ENCODE assay signal across 19 cellular contexts in genomic region chr4:71136071-71136470, GRCh38.
DNase-seq lines count a peak whose midpoint lies in the region; ATAC-seq and TF ChIP-seq lines count a peak whose summit lies in the region.
"Had no signal": no experiment of that assay in that cellular context is flagged by ENCODE, and none has a peak within 500 bp of the region (broad histone marks: within the 10 kb centered on the region; RNA-seq: fewer than 3 reads in every experiment).

No MANE protein-coding gene starts in this region.

- intact Hi-C loops in body of pancreas (cut with DNase I), result no loop called here

- H3K27me3 Mint-ChIP-seq in type B pancreatic cell, result no peaks in the 10 kb centered on the region
- H3K27me3 Mint-ChIP-seq: CD4-positive, alpha-beta T cell had no signal

- H3K4me3 ChIP-seq in body of pancreas, result no peak overlapping the region
- H3K4me3 ChIP-seq in parathyroid adenoma (ENCODE audit: low read depth, low read length), result no peak overlapping the region
- H3K4me3 ChIP-seq: A549; BLaER1 treated with 17β-estradiol and CSF1 and Interleukin-3, amounts not matched to agents 10 nM and 100 nM had no signal

- H3K4me1 Mint-ChIP-seq in type B pancreatic cell (ENCODE audit: unreplicated experiment), result no peaks in the 10 kb centered on the region
- H3K4me1 Mint-ChIP-seq: B cell had no signal

- DNase-seq in DMS53 (lab: John Stamatoyannopoulos, UW), result peak; percentile 6
- no peak for DNase-seq in DMS53 treated with DMSO at 0.1 percent for 48 hours (lab: John Stamatoyannopoulos, UW; ENCODE audit: unreplicated experiment)
- no peak for DNase-seq in body of pancreas
- DNase-seq in type B pancreatic cell (ENCODE audit: extremely low spot score, unreplicated experiment), result no peak
- DNase-seq in stimulated activated CD4-positive, alpha-beta T cell treated with anti-CD3 and anti-CD28 coated beads, Interleukin-4, amount 100 ng/mL, for 1 hour, result no peak
- DNase-seq: AML-193; Caco-2; Calu3; CD4-positive, alpha-beta T cell; CD8-positive, alpha-beta T cell; DMS79 treated with DMSO at 0.1 percent for 48 hours; GF-D8 had no signal

- peak overlapping the region; percentile 33 for H2AFZ ChIP-seq in parathyroid adenoma

- no peak overlapping the region for H3K9ac ChIP-seq in parathyroid adenoma
- H3K9ac ChIP-seq: BLaER1 treated with 17β-estradiol and CSF1 and Interleukin-3, amounts not matched to agents 10 nM and 100 nM had no signal

- no peaks in the 10 kb centered on the region for H3K36me3 Mint-ChIP-seq in type B pancreatic cell
- H3K36me3 Mint-ChIP-seq: CD8-positive, alpha-beta T cell had no signal

- no peak overlapping the region for H3K4me2 ChIP-seq in parathyroid adenoma (ENCODE audit: low read length)
- H3K4me2 ChIP-seq: A549; BLaER1 treated with 17β-estradiol and CSF1 and Interleukin-3, amounts not matched to agents 10 nM and 100 nM had no signal

- H3K27ac Mint-ChIP-seq in type B pancreatic cell, result peak overlapping the region; percentile 19
- H3K27ac Mint-ChIP-seq: B cell; CD4-positive, alpha-beta T cell; CD8-positive, alpha-beta T cell had no signal

- WGBS in body of pancreas, 2 donors, result 67 to 70% methylated on average over 1 of the region's 1 CpG

- no peak for TF ChIP-seq CTCF in body of pancreas (IDR thresholded peaks at IDR 0.05)
- TF ChIP-seq CTCF in parathyroid adenoma (IDR thresholded peaks at IDR 0.05), result no peak
- no peak for TF ChIP-seq CTCF in type B pancreatic cell (conservative IDR thresholded peaks at IDR 0.05)

- H3K9me3 Mint-ChIP-seq in type B pancreatic cell, result peaks cover 4% of the 10 kb centered on the region
- H3K9me3 Mint-ChIP-seq: CD4-positive, alpha-beta T cell; CD8-positive, alpha-beta T cell had no signal

- ATAC-seq in body of pancreas (no peak), HG03159 (IDR thresholded peaks at IDR 0.05; ENCODE audit: unreplicated experiment) (no peak)
- ATAC-seq: A549; CD8-positive, alpha-beta T cell had no signal

- peaks cover 46% of the 10 kb centered on the region for H3K4me1 ChIP-seq in body of pancreas
- peaks cover 23% of the 10 kb centered on the region for H3K4me1 ChIP-seq in parathyroid adenoma
- H3K4me1 ChIP-seq: BLaER1 treated with 17β-estradiol and CSF1 and Interleukin-3, amounts not matched to agents 10 nM and 100 nM; Caco-2 had no signal

- no peak overlapping the region for H3K4me3 Mint-ChIP-seq in type B pancreatic cell
- H3K4me3 Mint-ChIP-seq: B cell; CD4-positive, alpha-beta T cell; CD8-positive, alpha-beta T cell had no signal

- TF ChIP-seq POLR2A in body of pancreas (IDR thresholded peaks at IDR 0.05), result no peak

- H3K79me2 ChIP-seq in parathyroid adenoma, result no peaks in the 10 kb centered on the region

- H3K36me3 ChIP-seq in body of pancreas (replicated peaks in 1 of 2; ENCODE audit: insufficient read depth in 1 of 2, low read depth in 2 of 2) (no peaks in the 10 kb centered on the region), parathyroid adenoma (ENCODE audit: control insufficient read depth, insufficient read depth, low read length) (no peaks in the 10 kb centered on the region)
- H3K36me3 ChIP-seq: BLaER1 treated with 17β-estradiol and CSF1 and Interleukin-3, amounts not matched to agents 10 nM and 100 nM had no signal

- H3K27ac ChIP-seq in body of pancreas (peak overlapping the region in 3 of 4 donors; percentile 13 to 73 (median 52)), parathyroid adenoma (peak overlapping the region; percentile 86)
- H3K27ac ChIP-seq: 22Rv1; A549; BLaER1 treated with 17β-estradiol and CSF1 and Interleukin-3, amounts not matched to agents 10 nM and 100 nM; C4-2B had no signal

- no peaks in the 10 kb centered on the region for H3K27me3 ChIP-seq in body of pancreas
- H3K27me3 ChIP-seq in parathyroid adenoma (ENCODE audit: control insufficient read depth, insufficient read depth, low read length), result no peaks in the 10 kb centered on the region
- H3K27me3 ChIP-seq: BLaER1 treated with 17β-estradiol and CSF1 and Interleukin-3, amounts not matched to agents 10 nM and 100 nM had no signal

- H3K9me3 ChIP-seq in body of pancreas, result no peaks in the 10 kb centered on the region
- H3K9me3 ChIP-seq in parathyroid adenoma (ENCODE audit: control insufficient read depth, low read length), result no peaks in the 10 kb centered on the region
- H3K9me3 ChIP-seq: A549; BLaER1 treated with 17β-estradiol and CSF1 and Interleukin-3, amounts not matched to agents 10 nM and 100 nM; Caco-2 had no signal
